1 cellular context compared by ENCODE assay signal in genomic region chr13:49958321-49958720, GRCh38.
TF ChIP-seq lines count a peak whose summit lies in the region.

No MANE protein-coding gene starts in this region.

TF ChIP-seq in GM23338, 12 proteins besides CTCF, POLR2A, EP300 and RAD21 (continued from another document):
- no peak for TF ChIP-seq REST (IDR thresholded peaks at IDR 0.05; ENCODE audit: unreplicated experiment)
- TF ChIP-seq ZNF462 (CRISPR knock-in tag; IDR thresholded peaks at IDR 0.05), result no peak
- no peak for TF ChIP-seq ETS1 (IDR thresholded peaks at IDR 0.05)
- no peak for TF ChIP-seq NANOG (IDR thresholded peaks at IDR 0.05; ENCODE audit: borderline replicate concordance)
